8 cellular contexts compared by ENCODE assay signal in genomic region chr7:133445617-133446016, GRCh38.
"Had no signal": no experiment of that assay in that cellular context is flagged by ENCODE, and none has a peak within 500 bp of the region (broad histone marks: within the 10 kb centered on the region; RNA-seq: fewer than 3 reads in every experiment).

No MANE protein-coding gene starts in this region.

- FAIRE-seq: G401.6, GM12878, GM12891, GM12892, GM18507, GM19239 had no signal

- DNase-seq: GDM1, GF-D8 had no signal

- H3K4me3 ChIP-seq: GM12878 had no signal

- ATAC-seq: GM12878 had no signal
